In genomic region chr2:191217580-191217979, GRCh38 we compare ENCODE assay signal across 1 cellular context.
TF ChIP-seq lines count a peak whose summit lies in the region.

No MANE protein-coding gene starts in this region.

TF ChIP-seq in A549, 52 proteins besides CTCF, POLR2A, EP300 and RAD21 (continued from another document):
- TF ChIP-seq, protein P1, sequence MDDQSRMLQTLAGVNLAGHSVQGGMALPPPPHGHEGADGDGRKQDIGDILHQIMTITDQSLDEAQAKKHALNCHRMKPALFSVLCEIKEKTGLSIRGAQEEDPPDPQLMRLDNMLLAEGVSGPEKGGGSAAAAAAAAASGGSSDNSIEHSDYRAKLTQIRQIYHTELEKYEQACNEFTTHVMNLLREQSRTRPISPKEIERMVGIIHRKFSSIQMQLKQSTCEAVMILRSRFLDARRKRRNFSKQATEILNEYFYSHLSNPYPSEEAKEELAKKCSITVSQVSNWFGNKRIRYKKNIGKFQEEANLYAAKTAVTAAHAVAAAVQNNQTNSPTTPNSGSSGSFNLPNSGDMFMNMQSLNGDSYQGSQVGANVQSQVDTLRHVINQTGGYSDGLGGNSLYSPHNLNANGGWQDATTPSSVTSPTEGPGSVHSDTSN (IDR thresholded peaks at IDR 0.05): 0 out of 2 replicates have a peak, but pooled peaks have one; percentile 46
- TF ChIP-seq TFCP2L1 (CRISPR knock-in tag; IDR thresholded peaks at IDR 0.05) (no peak), HEYL (CRISPR knock-in tag; IDR thresholded peaks at IDR 0.05) (no peak), BHLHE40 (IDR thresholded peaks at IDR 0.05; ENCODE audit: low read depth, low read length) (no peak)
TF ChIP-seq in A549: peak in this region for 12.
